In genomic region chr1:117122297-117123025, GRCh38 we compare ENCODE assay signal across 8 cellular contexts. TPM values are rescaled to one million over a fixed set of nuclear protein-coding genes. Genes with fewer than 3 reads are reported as not detected.
DNase-seq lines count a peak whose midpoint lies in the region; ATAC-seq, FAIRE-seq and TF ChIP-seq lines count a peak whose summit lies in the region.

No MANE protein-coding gene starts in this region.

- no peak for DNase-seq in T-helper 2 cell treated with Interferon-gamma antibody and Interleukin-4, amounts not matched to agents 5 μg/mL and 100 μg/mL, for 36 hours (ENCODE audit: low spot score)
- DNase-seq in T-helper 2 cell, result no peak
- DNase-seq in GM12878 (ENCODE audit: low read depth, low spot score), result no peak
- DNase-seq in left lung, result no peak
- no peak for DNase-seq in thyroid gland
- DNase-seq in NCI-H1694 (lab: John Stamatoyannopoulos, UW), result no peak

- H3K4me3 ChIP-seq in GM12878 (peak overlapping the region; percentile 81; the same call in 1 of the 2 replicates), left lung (peak overlapping the region; percentile 44 to 54), thyroid gland (replicated peaks in 1 of 3) (peak overlapping the region; percentile 18 to 80 (median 59))

- H3K27me3 Mint-ChIP-seq in T-helper 2 cell treated with Interferon-gamma antibody and Interleukin-4, amounts not matched to agents 5 μg/mL and 100 μg/mL, for 36 hours (ENCODE audit: low read depth), result peaks cover 17% of the 10 kb centered on the region

- TF ChIP-seq POLR2A in GM12878 (IDR thresholded peaks at IDR 0.05; ENCODE audit: low read depth, low read length) (no peak), thyroid gland (IDR thresholded peaks at IDR 0.05) (no peak)

- RAD21 ChIA-PET in GM12878 (lab: Charles Lee; ENCODE audit: unreplicated experiment), result no interaction called here

- H3K27me3 ChIP-seq in GM12878 (replicated peaks in 1 of 2; ENCODE audit: control insufficient read depth in 2 of 2, insufficient read depth in 2 of 2, low read length in 1 of 2), result peaks cover 0 to 3% of the 10 kb centered on the region in 2 experiments; a peak in 2 of 4 replicates
- no peaks in the 10 kb centered on the region for H3K27me3 ChIP-seq in left lung
- H3K27me3 ChIP-seq in thyroid gland, result no peaks in the 10 kb centered on the region

- H3K27ac ChIP-seq in GM12878 (ENCODE audit: control insufficient read depth, insufficient read depth), result no peak overlapping the region
- H3K27ac ChIP-seq in left lung, result peak overlapping the region; percentile 83 to 92
- H3K27ac ChIP-seq in thyroid gland, result peak overlapping the region; percentile 84 to 94 (median 87)

- SMC1A ChIA-PET in GM12878 (lab: Charles Lee; ENCODE audit: uncharacterized antibody, unreplicated experiment), result interaction anchor here (1.2 kb wide), 1 partner anchor 51 kb away, joined by 3 read pairs; no protein-coding TSS in a partner anchor

- H3K4me1 ChIP-seq in GM12878 (ENCODE audit: control insufficient read depth, insufficient read depth, low read length) (no peaks in the 10 kb centered on the region), left lung (peaks cover 0 to 14% of the 10 kb centered on the region in 2 donors), thyroid gland (peaks cover 9 to 11% of the 10 kb centered on the region in 2 donors)

- no TSS peak for BruUV-seq in GM12878 (replicated peaks; lab: Mats Ljungman, UMichigan)

- intact Hi-C loops in GM12878 (cut with micrococcal nuclease; ENCODE audit: unreplicated experiment), result no loop called here
- intact Hi-C loops in left lung (cut with DNase I), result loop anchor here in 1 of 2 donors (5.0 kb wide), 1 partner anchor 55 kb away; no protein-coding TSS in a partner anchor
- intact Hi-C loops in thyroid gland (cut with DNase I), result loop anchor here (5.0 to 10.0 kb wide), 2 partner anchors 55 to 162 kb away; no protein-coding TSS in a partner anchor

- peaks cover 4% of the 10 kb centered on the region for H3K4me1 Mint-ChIP-seq in T-helper 2 cell treated with Interferon-gamma antibody and Interleukin-4, amounts not matched to agents 5 μg/mL and 100 μg/mL, for 36 hours (ENCODE audit: low read depth)

- no peak for TF ChIP-seq RAD21 in GM12878 (IDR thresholded peaks at IDR 0.05; ENCODE audit: insufficient read depth, low read depth, low read length)

- H4K20me1 ChIP-seq in GM12878 (ENCODE audit: control insufficient read depth, insufficient read depth), result no peaks in the 10 kb centered on the region

- peak overlapping the region; percentile 80 for H3K4me3 Mint-ChIP-seq in T-helper 2 cell treated with Interferon-gamma antibody and Interleukin-4, amounts not matched to agents 5 μg/mL and 100 μg/mL, for 36 hours

- H3K9me3 ChIP-seq in GM12878 (replicated peaks; ENCODE audit: control insufficient read depth, insufficient read depth, low read length) (no peaks in the 10 kb centered on the region), left lung (no peaks in the 10 kb centered on the region), thyroid gland (no peaks in the 10 kb centered on the region)

- CTCF ChIA-PET in GM12878 (lab: Yijun Ruan, JAX), result interaction anchor here (0.6 to 1.7 kb wide), 9 partner anchors 9 to 412 kb away, joined by 3 to 11 read pairs (median 3); no protein-coding TSS in a partner anchor

- ATAC-seq in GM12878 (no peak), left lung (no peak), GM18502 (IDR thresholded peaks at IDR 0.05; ENCODE audit: poor library complexity, unreplicated experiment) (no peak), HG03520 (IDR thresholded peaks at IDR 0.05; ENCODE audit: unreplicated experiment) (no peak)

- peak overlapping the region; percentile 58; the same call in 1 of the 2 replicates for H3K9ac ChIP-seq in GM12878 (ENCODE audit: control insufficient read depth, insufficient read depth, low read length)

- H3K36me3 ChIP-seq in GM12878 (ENCODE audit: control insufficient read depth in 2 of 2, insufficient read depth in 2 of 2, low read length in 1 of 2) (no peaks in the 10 kb centered on the region), left lung (no peaks in the 10 kb centered on the region), thyroid gland (no peaks in the 10 kb centered on the region)

- 52% methylated on average over 33 of the region's 33 CpGs for WGBS in GM12878 (ENCODE audit: insufficient coverage, insufficient replicate concordance, low lambda C conversion rate, missing lambda C conversion rate)
- WGBS in thyroid gland, 2 donors, result 31 to 51% methylated on average over 18 to 33 of the region's 33 CpGs

- no peaks in the 10 kb centered on the region for H3K79me2 ChIP-seq in GM12878 (ENCODE audit: control insufficient read depth, insufficient read depth, low read length)

- POLR2A ChIA-PET in GM12878 (lab: Charles Lee), result no interaction called here

- FAIRE-seq in GM12878 (lab: Jason Lieb, UNC), result no peak

- no peak overlapping the region for H3K27ac Mint-ChIP-seq in T-helper 2 cell treated with Interferon-gamma antibody and Interleukin-4, amounts not matched to agents 5 μg/mL and 100 μg/mL, for 36 hours

- TF ChIP-seq CTCF in GM12878 (IDR thresholded peaks at IDR 0.05 in 2 of 3, conservative IDR thresholded peaks at IDR 0.05 in 1 of 3; ENCODE audit: control insufficient read depth in 2 of 3, extremely low read depth in 1 of 3, insufficient read depth in 1 of 3, low read depth in 3 of 3, low read length in 3 of 3) (no peak), left lung (IDR thresholded peaks at IDR 0.05) (no peak), thyroid gland (IDR thresholded peaks at IDR 0.05) (no peak)

- no peak for TF ChIP-seq EP300 in GM12878 (IDR thresholded peaks at IDR 0.05; ENCODE audit: borderline replicate concordance in 1 of 2, control insufficient read depth in 1 of 2, low read depth in 2 of 2, low read length in 2 of 2)

- H3K4me2 ChIP-seq in GM12878 (ENCODE audit: control insufficient read depth, insufficient read depth), result peak overlapping the region; percentile 88

- in situ Hi-C loops in GM12878 (cut with MboI), result no loop called here

- H3K36me3 Mint-ChIP-seq in T-helper 2 cell treated with Interferon-gamma antibody and Interleukin-4, amounts not matched to agents 5 μg/mL and 100 μg/mL, for 36 hours (ENCODE audit: low read depth), result no peaks in the 10 kb centered on the region

- H3K9me3 Mint-ChIP-seq in T-helper 2 cell treated with Interferon-gamma antibody and Interleukin-4, amounts not matched to agents 5 μg/mL and 100 μg/mL, for 36 hours, result no peaks in the 10 kb centered on the region

- H2AFZ ChIP-seq in GM12878 (ENCODE audit: control insufficient read depth, low read depth, low read length), result peak overlapping the region; percentile 78

TF ChIP-seq in GM12878, 131 proteins besides CTCF, POLR2A, EP300 and RAD21 (continues in another document):
- no peak for TF ChIP-seq NKRF (conservative IDR thresholded peaks at IDR 0.05)
- 0 out of 2 replicates have a peak, but pooled peaks have one; percentile 73 for TF ChIP-seq SMARCA5 (IDR thresholded peaks at IDR 0.05)
- 0 out of 2 replicates have a peak, but pooled peaks have one; percentile 9 for TF ChIP-seq NBN (IDR thresholded peaks at IDR 0.05)
- TF ChIP-seq E4F1 (IDR thresholded peaks at IDR 0.05; ENCODE audit: borderline replicate concordance, partially characterized antibody), result no peak

RNA-seq across cellular contexts. Expression of gene TRIM45, which starts 0.9 kb away (rescaled TPM):
- total RNA-seq in GM12878 (2013; cell fraction: nucleolus; rRNA removed), result 0.47 and 0.58 TPM in 2 replicates
- total RNA-seq in GM12878 (2014; rRNA removed) (0.40 and 0.54 TPM in 2 replicates), GM12878 (2014; rRNA removed; fragmentation: Illumina TruSeq; extraction: Trizol) (0.23 and 0.31 TPM in 2 replicates), GM12878 (2021) (0.44 and 0.48 TPM in 2 replicates), left lung (1 to 10 TPM; 2.6 to 5.1 TPM), thyroid gland (1 to 10 TPM; 5.1 to 7.3 (median 6.3) TPM)
- polyA plus RNA-seq in GM12878 (2011; ENCODE audit: low read depth), result 0.92 TPM
- polyA plus RNA-seq in GM12878 (2011; rRNA removed) (0.30 and 0.48 TPM in 2 replicates), GM12878 (2014; fragmentation: Illumina TruSeq; extraction: Trizol) (0.54 and 0.56 TPM in 2 replicates), GM12878 (2014; fragmentation: Nextera tagmentation; extraction: Ambion mirVana) (under 1 TPM; 0.42 TPM), GM12878 (2014; rRNA removed) (0.43 and 0.56 TPM in 2 replicates), GM12878 (2016; fragmentation: Nextera tagmentation; extraction: Ambion mirVana) (under 1 TPM; 0.60 to 0.86 TPM)
- polyA plus RNA-seq in GM12878 (2011; cell fraction: cytosol; rRNA removed), result 0.54 and 0.64 TPM in 2 replicates
- polyA plus RNA-seq in GM12878 (2011; cell fraction: nucleus; rRNA removed), result 0.78 and 1.1 TPM in 2 replicates
- polyA plus RNA-seq in GM12878 (2012), result 0.87 and 0.88 TPM in 2 replicates
- 0.15 TPM in 2 replicates for polyA minus RNA-seq in GM12878 (2011; rRNA and poly(A)+ RNA removed)
- not detected in 2 replicates for polyA minus RNA-seq in GM12878 (2011; cell fraction: cytosol; rRNA and poly(A)+ RNA removed)
- polyA minus RNA-seq in GM12878 (2011; cell fraction: nucleus; rRNA and poly(A)+ RNA removed), result 0.12 and 0.57 TPM in 2 replicates
